Comparison of ENCODE assay signal across 21 cellular contexts in genomic region chr12:9327307-9327706, GRCh38.
"Had no signal": no experiment of that assay in that cellular context is flagged by ENCODE, and none has a peak within 500 bp of the region (broad histone marks: within the 10 kb centered on the region; RNA-seq: fewer than 3 reads in every experiment).

No MANE protein-coding gene starts in this region.

- H3K27me3 Mint-ChIP-seq: activated CD4-positive, alpha-beta memory T cell treated with anti-CD3 and anti-CD28 coated beads for 36 hours; activated CD4-positive, alpha-beta T cell treated with anti-CD3 and anti-CD28 coated beads, Interleukin-2, amount 10 ng/mL, durations not matched to agents 24 days and 14 days had no signal

- H3K36me3 ChIP-seq: brain microvascular endothelial cell, gastroesophageal sphincter, upper lobe of left lung, vagina had no signal

- DNase-seq: activated CD4-positive, alpha-beta memory T cell treated with anti-CD3 and anti-CD28 coated beads for 36 hours; activated CD4-positive, alpha-beta T cell treated with anti-CD3 and anti-CD28 coated beads, Interleukin-2, amount 10 ng/mL, durations not matched to agents 24 days and 14 days; activated CD4-positive, CD25-positive, alpha-beta regulatory T cell treated with anti-CD3 and anti-CD28 coated beads, Interleukin-2, amount 50 U/mL, for 72 hours; activated naive CD4-positive, alpha-beta T cell; activated T-cell treated with anti-CD3 and anti-CD28 coated beads for 4 hours; activated T-cell treated with anti-CD3 and anti-CD28 coated beads, Interleukin-2, amount 50 U/mL, for 72 hours; amniotic stem cell; brain microvascular endothelial cell; cortex of kidney; hippocampal formation; kidney; left colon; right cardiac atrium; stimulated activated CD4-positive, alpha-beta T cell treated with anti-CD3 and anti-CD28 coated beads, Interleukin-15, amount 100 ng/mL, for 24 hours; stimulated activated CD4-positive, alpha-beta T cell treated with anti-CD3 and anti-CD28 coated beads, Interleukin-2, amount 100 ng/mL, for 24 hours; stimulated activated naive CD4-positive, alpha-beta T cell treated with Interleukin-2 at 50 U/mL for 16 hours; upper lobe of left lung had no signal

- H3K4me1 ChIP-seq: vagina had no signal

- H3K4me3 Mint-ChIP-seq: activated CD4-positive, alpha-beta memory T cell treated with anti-CD3 and anti-CD28 coated beads for 36 hours; activated CD4-positive, alpha-beta T cell treated with anti-CD3 and anti-CD28 coated beads, Interleukin-2, amount 10 ng/mL, durations not matched to agents 24 days and 14 days; activated T-cell treated with anti-CD3 and anti-CD28 coated beads, Interleukin-2, amount 50 U/mL, for 72 hours; nephron had no signal

- H3K27ac Mint-ChIP-seq: activated CD4-positive, alpha-beta memory T cell treated with anti-CD3 and anti-CD28 coated beads for 36 hours; activated CD4-positive, alpha-beta T cell treated with anti-CD3 and anti-CD28 coated beads, Interleukin-2, amount 10 ng/mL, durations not matched to agents 24 days and 14 days; activated T-cell treated with anti-CD3 and anti-CD28 coated beads, Interleukin-2, amount 50 U/mL, for 72 hours had no signal

- ATAC-seq: activated naive CD4-positive, alpha-beta T cell treated with anti-CD3 and anti-CD28 coated beads, Interleukin-2, amount 50 U/mL, for 72 hours; activated T-cell treated with anti-CD3 and anti-CD28 coated beads, Interleukin-2, amount 50 U/mL, for 72 hours; gastroesophageal sphincter; left colon; right cardiac atrium had no signal

- H3K27ac ChIP-seq: brain microvascular endothelial cell, gastroesophageal sphincter, upper lobe of left lung, vagina had no signal

- H3K9me3 Mint-ChIP-seq: activated CD4-positive, alpha-beta memory T cell treated with anti-CD3 and anti-CD28 coated beads for 36 hours; activated CD4-positive, alpha-beta T cell treated with anti-CD3 and anti-CD28 coated beads, Interleukin-2, amount 10 ng/mL, durations not matched to agents 24 days and 14 days; activated naive CD4-positive, alpha-beta T cell treated with anti-CD3 and anti-CD28 coated beads, Interleukin-2, amount 50 U/mL, for 72 hours; activated T-cell treated with anti-CD3 and anti-CD28 coated beads, Interleukin-2, amount 50 U/mL, for 72 hours; nephron had no signal

- H3K27me3 ChIP-seq: brain microvascular endothelial cell, gastroesophageal sphincter, upper lobe of left lung, vagina had no signal

- H3K36me3 Mint-ChIP-seq: activated CD4-positive, alpha-beta memory T cell treated with anti-CD3 and anti-CD28 coated beads for 36 hours; activated naive CD4-positive, alpha-beta T cell treated with anti-CD3 and anti-CD28 coated beads, Interleukin-2, amount 50 U/mL, for 72 hours had no signal

- H3K9me3 ChIP-seq: gastroesophageal sphincter, upper lobe of left lung, vagina had no signal
